In genomic region chr14:102545461-102546265, GRCh38 we compare ENCODE assay signal across 10 cellular contexts. TPM values are rescaled to one million over a fixed set of nuclear protein-coding genes. Genes with fewer than 3 reads are reported as not detected.
DNase-seq lines count a peak whose midpoint lies in the region; ATAC-seq, FAIRE-seq and TF ChIP-seq lines count a peak whose summit lies in the region.
"Had no signal": no experiment of that assay in that cellular context is flagged by ENCODE, and none has a peak within 500 bp of the region (broad histone marks: within the 10 kb centered on the region; RNA-seq: fewer than 3 reads in every experiment).

No MANE protein-coding gene starts in this region.

- peak; percentile 79 for DNase-seq in NCI-H2171 (lab: John Stamatoyannopoulos, UW)
- peak; percentile 86 for DNase-seq in endodermal cell
- DNase-seq in naive thymus-derived CD4-positive, alpha-beta T cell = no peak
- DNase-seq in frontal cortex (ENCODE audit: low spot score in 2 of 2) = no peak
- no peak for DNase-seq in body of pancreas
- DNase-seq: activated CD8-positive, alpha-beta memory T cell treated with anti-CD3 and anti-CD28 coated beads for 24 hours; stimulated activated CD4-positive, alpha-beta T cell treated with anti-CD3 and anti-CD28 coated beads, Interleukin-1b, Interleukin-23, amount 100 ng/mL, for 48 hours had no signal

- H3K27ac ChIP-seq in DOHH2 (ENCODE audit: low read depth, low read length) (no peak overlapping the region), endodermal cell (ENCODE audit: low read depth, low read length) (no peak overlapping the region), body of pancreas (no peak overlapping the region)
- H3K27ac ChIP-seq in naive thymus-derived CD4-positive, alpha-beta T cell (ENCODE audit: low read depth, low read length) = no peak overlapping the region

- WGBS in endodermal cell (ENCODE audit: insufficient coverage in 1 of 2, insufficient read length in 1 of 2), 2 experiments = 54 to 55% methylated on average over 12 to 29 of the region's 29 CpGs
- 65 to 73% methylated on average over 24 to 28 of the region's 29 CpGs for WGBS in body of pancreas, 2 donors

- peak overlapping the region; percentile 27; the same call in 1 of the 2 replicates for H3K4me3 ChIP-seq in DOHH2 (ENCODE audit: low read length)
- no peak overlapping the region for H3K4me3 ChIP-seq in endodermal cell (ENCODE audit: low read length)
- H3K4me3 ChIP-seq in naive thymus-derived CD4-positive, alpha-beta T cell (ENCODE audit: low read length) = no peak overlapping the region
- H3K4me3 ChIP-seq in body of pancreas = no peak overlapping the region

- peak overlapping the region; percentile 48; the same call in 1 of the 2 replicates for H3K4me2 ChIP-seq in DOHH2 (ENCODE audit: low read length)

- intact Hi-C loops in naive thymus-derived CD4-positive, alpha-beta T cell (cut with micrococcal nuclease) = no loop called here
- intact Hi-C loops in body of pancreas (cut with DNase I) = no loop called here

- FAIRE-seq in frontal cortex (lab: Jason Lieb, UNC) = no peak

- peaks cover 9% of the 10 kb centered on the region for H3K4me1 Mint-ChIP-seq in endodermal cell
- H3K4me1 Mint-ChIP-seq in naive thymus-derived CD4-positive, alpha-beta T cell = peaks cover 0 to 8% (median 0%) of the 10 kb centered on the region in 7 donors

- no peak for TF ChIP-seq POLR2A in body of pancreas (IDR thresholded peaks at IDR 0.05)

- H3K4me1 ChIP-seq in DOHH2 (ENCODE audit: control insufficient read depth, low read length) (peaks cover 31% of the 10 kb centered on the region), endodermal cell (ENCODE audit: control insufficient read depth, insufficient read depth, low read length) (no peaks in the 10 kb centered on the region), body of pancreas (peaks cover 15% of the 10 kb centered on the region)
- no peaks in the 10 kb centered on the region for H3K4me1 ChIP-seq in naive thymus-derived CD4-positive, alpha-beta T cell (ENCODE audit: control insufficient read depth in 2 of 2, insufficient read depth in 2 of 2, low read length in 2 of 2)

- CTCF ChIA-PET in naive thymus-derived CD4-positive, alpha-beta T cell (lab: Charles Lee) = no interaction called here

- peaks cover 22% of the 10 kb centered on the region for H3K27me3 Mint-ChIP-seq in endodermal cell (ENCODE audit: insufficient read depth)
- H3K27me3 Mint-ChIP-seq in naive thymus-derived CD4-positive, alpha-beta T cell = peaks cover 23 to 59% (median 34%) of the 10 kb centered on the region in 5 donors

- peak overlapping the region; percentile 46 for H3K4me3 Mint-ChIP-seq in endodermal cell
- peak overlapping the region in 9 of 10 donors; percentile 49 to 75 (median 61) for H3K4me3 Mint-ChIP-seq in naive thymus-derived CD4-positive, alpha-beta T cell

- POLR2A ChIA-PET in naive thymus-derived CD4-positive, alpha-beta T cell (lab: Charles Lee) = no interaction called here

- TF ChIP-seq CTCF in DOHH2 (IDR thresholded peaks at IDR 0.05; ENCODE audit: low read depth, low read length, poor library complexity, severe bottlenecking) = no peak
- TF ChIP-seq CTCF in endodermal cell (conservative IDR thresholded peaks at IDR 0.05) = peak; percentile 45
- TF ChIP-seq CTCF in body of pancreas (IDR thresholded peaks at IDR 0.05) = no peak

- H3K9me3 ChIP-seq in DOHH2 (ENCODE audit: control insufficient read depth, insufficient read depth, low read length) = no peaks in the 10 kb centered on the region
- no peaks in the 10 kb centered on the region for H3K9me3 ChIP-seq in endodermal cell (ENCODE audit: control insufficient read depth, low read length)
- H3K9me3 ChIP-seq in naive thymus-derived CD4-positive, alpha-beta T cell (ENCODE audit: control insufficient read depth in 2 of 3, low read length in 3 of 3) = no peaks in the 10 kb centered on the region
- H3K9me3 ChIP-seq in body of pancreas = no peaks in the 10 kb centered on the region

- H3K9ac ChIP-seq in endodermal cell (ENCODE audit: extremely low read depth, low read length, poor library complexity, severe bottlenecking) = no peak overlapping the region

- H3K27me3 ChIP-seq in DOHH2 (ENCODE audit: control insufficient read depth, low read length) (peaks cover 40% of the 10 kb centered on the region), endodermal cell (ENCODE audit: control insufficient read depth, insufficient read depth, low read length, poor library complexity, severe bottlenecking) (peaks cover 9% of the 10 kb centered on the region), body of pancreas (peaks cover 0 to 17% of the 10 kb centered on the region in 2 donors)
- H3K27me3 ChIP-seq in naive thymus-derived CD4-positive, alpha-beta T cell (ENCODE audit: control insufficient read depth in 2 of 2, insufficient read depth in 2 of 2, low read length in 2 of 2) = peaks cover 0 to 13% of the 10 kb centered on the region in 2 donors

- no peaks in the 10 kb centered on the region for H3K36me3 ChIP-seq in DOHH2 (ENCODE audit: control insufficient read depth, low read length)
- no peaks in the 10 kb centered on the region for H3K36me3 ChIP-seq in endodermal cell (ENCODE audit: control insufficient read depth, insufficient read depth, low read length)
- no peaks in the 10 kb centered on the region for H3K36me3 ChIP-seq in naive thymus-derived CD4-positive, alpha-beta T cell (ENCODE audit: control insufficient read depth in 2 of 3, insufficient read depth in 3 of 3, low read length in 3 of 3)
- no peaks in the 10 kb centered on the region for H3K36me3 ChIP-seq in body of pancreas (replicated peaks in 1 of 2; ENCODE audit: insufficient read depth in 1 of 2, low read depth in 2 of 2)

- H3K9me3 Mint-ChIP-seq in endodermal cell = no peaks in the 10 kb centered on the region
- peaks cover 0 to 6% (median 0%) of the 10 kb centered on the region in 11 donors for H3K9me3 Mint-ChIP-seq in naive thymus-derived CD4-positive, alpha-beta T cell

- no peaks in the 10 kb centered on the region for H3K9me2 ChIP-seq in DOHH2 (replicated peaks; ENCODE audit: control insufficient read depth, low read length)

- H3K36me3 Mint-ChIP-seq in endodermal cell (ENCODE audit: low read depth) = no peaks in the 10 kb centered on the region
- peaks cover 0 to 6% (median 0%) of the 10 kb centered on the region in 5 donors for H3K36me3 Mint-ChIP-seq in naive thymus-derived CD4-positive, alpha-beta T cell

- H3F3A ChIP-seq in DOHH2 (ENCODE audit: control insufficient read depth, insufficient read depth) = peaks cover 7% of the 10 kb centered on the region; the same call in 1 of the 2 replicates

- no peaks in the 10 kb centered on the region for H4K20me1 ChIP-seq in DOHH2 (ENCODE audit: control insufficient read depth, insufficient read depth, low read depth, low read length)

- no peaks in the 10 kb centered on the region for H3K79me2 ChIP-seq in DOHH2 (ENCODE audit: control insufficient read depth, low read length)

- H3K27ac Mint-ChIP-seq in endodermal cell = peak overlapping the region; percentile 86
- H3K27ac Mint-ChIP-seq in naive thymus-derived CD4-positive, alpha-beta T cell = peak overlapping the region in 1 of 9 donors; percentile 43

- no peak for ATAC-seq in naive thymus-derived CD4-positive, alpha-beta T cell
- ATAC-seq in body of pancreas (no peak), HG02642 (IDR thresholded peaks at IDR 0.05; ENCODE audit: poor library complexity, unreplicated experiment) (no peak), HG03521 (IDR thresholded peaks at IDR 0.05; ENCODE audit: unreplicated experiment) (no peak)

RNA-seq across cellular contexts. Expression of gene ANKRD9, which starts 36.1 kb away (rescaled TPM):
- total RNA-seq in endodermal cell (10 to 100 TPM; 32.7 to 38.9 TPM), frontal cortex (3.7 TPM), body of pancreas (10 to 100 TPM; 49.8 to 87.7 TPM)
- 28.5 TPM for polyA plus RNA-seq in endodermal cell (2013, experiment 1 of 2)
- 27.2 TPM for polyA plus RNA-seq in endodermal cell (2013, experiment 2 of 2)
- total RNA-seq in naive thymus-derived CD4-positive, alpha-beta T cell = 1 to 10 TPM; 1.1 to 8.1 (median 2.2) TPM
- under 1 TPM; 0.26 to 0.72 TPM for polyA plus RNA-seq in naive thymus-derived CD4-positive, alpha-beta T cell

RNA-seq across cellular contexts. Expression of gene RCOR1, which starts 46.8 kb away (rescaled TPM):
- 10 to 100 TPM; 30.3 to 31.5 TPM for total RNA-seq in endodermal cell
- 23.8 TPM for polyA plus RNA-seq in endodermal cell (2013, experiment 1 of 2)
- 24.8 TPM for polyA plus RNA-seq in endodermal cell (2013, experiment 2 of 2)
- 10 to 100 TPM; 19.0 to 34.4 (median 23.7) TPM for total RNA-seq in naive thymus-derived CD4-positive, alpha-beta T cell
- 1 to 10 TPM in 1 of 2 donors, under 1 TPM in 1; 0.63 to 1.2 TPM for polyA plus RNA-seq in naive thymus-derived CD4-positive, alpha-beta T cell
- total RNA-seq in frontal cortex = 7.3 TPM
- total RNA-seq in body of pancreas = 1 to 10 TPM; 6.3 to 6.7 TPM

Comparison
In these comparisons a context has a peak if more than half of its experiments do, and no peak if none do; other contexts are left out.
1. DNase-seq: peak in NCI-H2171 (single experiment) and endodermal cell (single experiment); none in naive thymus-derived CD4-positive, alpha-beta T cell (0 of 9), frontal cortex (0 of 2) and body of pancreas (0 of 4).